ENCODE assay signal across 9 cellular contexts in the genomic region with DNA sequence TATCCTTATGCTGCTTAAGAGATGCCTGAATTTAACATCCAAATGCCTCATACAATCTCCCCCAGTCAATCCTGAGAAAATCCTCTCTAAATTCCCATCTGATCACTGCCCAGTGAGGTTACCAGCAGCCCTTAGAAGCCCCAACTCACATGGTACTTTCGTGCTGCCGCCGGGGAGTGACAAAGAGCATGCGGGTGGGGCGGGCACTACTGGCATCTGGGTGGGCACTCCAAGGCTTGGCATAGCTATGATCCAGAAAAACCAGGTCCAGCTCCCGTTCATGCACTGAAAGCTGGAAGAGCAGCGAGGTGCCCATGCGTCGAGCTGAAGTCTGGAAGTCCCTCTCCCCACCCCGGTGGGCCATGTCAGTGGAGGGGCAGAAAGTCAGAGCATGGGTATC. TPM values are rescaled to one million over a fixed set of nuclear protein-coding genes. Genes with fewer than 3 reads are reported as not detected.
DNase-seq lines count a peak whose midpoint lies in the region; ATAC-seq and TF ChIP-seq lines count a peak whose summit lies in the region.
"Had no signal": no experiment of that assay in that cellular context is flagged by ENCODE, and none has a peak within 500 bp of the region (broad histone marks: within the 10 kb centered on the region; RNA-seq: fewer than 3 reads in every experiment).

No MANE protein-coding gene starts in this region.

- H3K9me3 ChIP-seq in WERI-Rb-1 (ENCODE audit: severe bottlenecking) (peaks cover 8% of the 10 kb centered on the region), right cardiac atrium (ENCODE audit: control insufficient read depth, low read length) (no peaks in the 10 kb centered on the region), skeletal muscle tissue (ENCODE audit: control insufficient read depth in 3 of 3, low read length in 3 of 3) (no peaks in the 10 kb centered on the region)

- 32% methylated on average over 10 of the region's 10 CpGs for WGBS in right cardiac atrium

- intact Hi-C loops in right cardiac atrium (cut with DNase I), result loop anchor here in 1 of 4 donors (10.0 kb wide), 1 partner anchor 128 kb away; a partner anchor contains a TSS

- H3K36me3 ChIP-seq in WERI-Rb-1, result peaks cover 45% of the 10 kb centered on the region
- peaks cover 4 to 16% (median 4%) of the 10 kb centered on the region in 3 donors for H3K36me3 ChIP-seq in skeletal muscle tissue (ENCODE audit: control insufficient read depth in 3 of 3, insufficient read depth in 3 of 3, low read length in 3 of 3)

- H3K4me1 ChIP-seq in right cardiac atrium (ENCODE audit: control insufficient read depth, insufficient read depth, low read length), result peaks cover 10% of the 10 kb centered on the region
- H3K4me1 ChIP-seq in skeletal muscle tissue (ENCODE audit: control insufficient read depth in 3 of 3, insufficient read depth in 3 of 3, low read length in 3 of 3), result peaks cover 28 to 41% (median 36%) of the 10 kb centered on the region in 3 donors

- ATAC-seq in right cardiac atrium, result peak in 1 of 2 donors; percentile 5
- no peak for ATAC-seq in HG03097 (IDR thresholded peaks at IDR 0.05; ENCODE audit: low FRiP score, unreplicated experiment)
- ATAC-seq in HG02798 (IDR thresholded peaks at IDR 0.05; ENCODE audit: poor library complexity, unreplicated experiment), result no peak

- TF ChIP-seq CTCF in HFF-Myc (IDR thresholded peaks at IDR 0.05; ENCODE audit: low read depth, low read length, missing control alignments) (no peak), WERI-Rb-1 (IDR thresholded peaks at IDR 0.05; ENCODE audit: low read depth, low read length) (no peak)

- H3K27ac ChIP-seq in WERI-Rb-1 (no peak overlapping the region), right cardiac atrium (ENCODE audit: low read length) (peak overlapping the region; percentile 70), skeletal muscle tissue (ENCODE audit: low read depth, low read length) (peak overlapping the region; percentile 99)

- H3K27me3 ChIP-seq in WERI-Rb-1 (ENCODE audit: insufficient read depth, low read depth, severe bottlenecking) (no peaks in the 10 kb centered on the region), right cardiac atrium (ENCODE audit: control insufficient read depth, insufficient read depth) (no peaks in the 10 kb centered on the region), skeletal muscle tissue (ENCODE audit: control insufficient read depth in 3 of 3, insufficient read depth in 3 of 3, low read length in 3 of 3) (no peaks in the 10 kb centered on the region)

- no peak for DNase-seq in HFF-Myc (ENCODE audit: extremely low read depth, low read depth)
- DNase-seq in WERI-Rb-1, result no peak
- DNase-seq in right cardiac atrium, result peak; percentile 28 to 66 (median 61)
- DNase-seq in mesenteric fat pad (ENCODE audit: low spot score), result no peak
- DNase-seq in NCI-H1930 (lab: John Stamatoyannopoulos, UW), result no peak
- DNase-seq: NCI-H510A had no signal

- peak overlapping the region; percentile 95 to 97 (median 95) for H3K9ac ChIP-seq in skeletal muscle tissue (ENCODE audit: low read depth in 1 of 3, low read length in 3 of 3)

- H3K4me3 ChIP-seq in HFF-Myc (replicated peaks; ENCODE audit: low read depth, low read length) (peak overlapping the region; percentile 71), WERI-Rb-1 (ENCODE audit: low read depth, low read length) (peak overlapping the region; percentile 90), right cardiac atrium (ENCODE audit: low read length) (peak overlapping the region; percentile 72), skeletal muscle tissue (ENCODE audit: low read length in 3 of 3) (peak overlapping the region; percentile 81 to 92 (median 91))

RNA-seq across cellular contexts. Expression of a gene that starts 1.3 kb away (rescaled TPM):
- total RNA-seq in right cardiac atrium (10 to 100 TPM; 33.9 to 40.9 (median 34.8) TPM), skeletal muscle tissue (23.5 TPM), mesenteric fat pad (37.6 TPM)
- 14.5 TPM for polyA plus RNA-seq in right cardiac atrium

RNA-seq across cellular contexts. Expression of a gene that starts 5.8 kb away (rescaled TPM):
- under 1 TPM in 3 of 4 donors, not detected in 1; 0.11 to 0.17 (median 0.15) TPM for total RNA-seq in right cardiac atrium
- 0.05 TPM for polyA plus RNA-seq in right cardiac atrium
- total RNA-seq in skeletal muscle tissue, result 0.52 TPM
- 0.06 TPM for total RNA-seq in mesenteric fat pad

Comparison
In these comparisons a context has a peak if more than half of its experiments do, and no peak if none do; other contexts are left out.
1. DNase-seq: peak in right cardiac atrium (3 of 3); none in HFF-Myc (single experiment), WERI-Rb-1 (single experiment), mesenteric fat pad (single experiment) and NCI-H1930 (0 of 2).
2. Peak in every context shown above with its lines, with median percentiles within 50 percentile points of each other: H3K4me3 ChIP-seq.